In the genomic region with DNA sequence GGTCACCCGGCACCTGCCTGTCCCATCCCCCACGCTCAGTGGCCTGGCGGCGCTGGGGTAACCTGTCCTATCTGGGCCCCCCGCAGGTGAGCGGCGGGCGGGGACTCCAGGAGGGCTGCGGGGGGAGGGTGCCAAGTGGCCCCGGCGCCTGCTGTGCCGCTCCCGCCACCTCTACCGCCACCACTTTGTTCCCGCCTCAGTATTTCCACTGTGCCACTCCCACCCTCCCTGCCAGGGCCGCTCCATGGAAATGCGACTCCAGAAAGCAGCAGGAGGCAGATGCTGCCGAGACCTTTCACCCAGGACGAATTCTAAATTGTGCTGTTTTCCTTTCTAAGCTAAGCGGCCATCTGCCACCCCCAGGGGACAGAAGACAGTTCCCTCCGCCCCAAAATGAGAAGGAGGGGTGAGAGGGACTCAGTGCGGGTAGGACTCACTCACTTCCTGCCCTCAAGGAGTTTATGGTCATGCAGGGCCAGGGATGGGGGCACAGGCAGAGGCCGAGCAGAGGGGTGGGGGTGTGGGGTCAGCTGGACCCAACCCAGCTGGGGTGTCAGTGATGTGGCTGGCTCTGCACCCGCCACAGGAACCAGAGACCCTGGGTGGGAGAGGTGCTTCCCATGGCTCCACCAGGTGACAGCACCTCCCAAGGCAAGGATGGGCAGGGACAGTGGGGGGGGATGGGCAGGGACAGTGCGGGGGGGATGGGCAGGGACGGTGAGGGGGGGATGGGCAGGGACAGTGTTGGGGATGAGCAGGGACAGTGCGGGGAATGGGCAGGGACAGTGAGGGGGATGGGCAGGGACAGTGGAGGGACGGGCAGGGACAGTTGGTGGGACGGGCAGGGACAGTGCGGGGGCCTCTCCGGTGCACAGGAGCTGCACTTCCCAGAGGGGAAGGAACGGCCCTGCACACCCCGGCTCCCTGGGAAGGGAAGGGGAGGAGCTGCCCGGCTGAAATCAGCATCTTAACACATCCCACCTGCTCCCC, we compare ENCODE assay signal across 7 cellular contexts. TPM values are rescaled to one million over a fixed set of nuclear protein-coding genes. Genes with fewer than 3 reads are reported as not detected.
A peak's percentile ranks its signal among the peaks of the same experiment; 100 is the strongest.
DNase-seq lines count a peak whose midpoint lies in the region; ATAC-seq and TF ChIP-seq lines count a peak whose summit lies in the region.

No MANE protein-coding gene starts in this region.

- H3K4me3 ChIP-seq in testis: no peak overlapping the region

- DNase-seq in GM10266 (ENCODE audit: extremely low spot score) (peak; percentile 84), NCI-H2107 treated with DMSO at 0.1 percent for 48 hours (lab: John Stamatoyannopoulos, UW; ENCODE audit: unreplicated experiment) (peak; percentile 86), dermis blood vessel endothelial cell (peak; percentile 52), retina (peak; percentile 67), testis (no peak), pons (ENCODE audit: low spot score) (no peak)

- TF ChIP-seq CTCF in GM10266 (IDR thresholded peaks at IDR 0.05; ENCODE audit: control insufficient read depth, insufficient read depth, low read depth, missing control alignments) (peak; percentile 13), testis (IDR thresholded peaks at IDR 0.05) (no peak)

- no peak for TF ChIP-seq POLR2A in testis (IDR thresholded peaks at IDR 0.05)

- WGBS in testis, 2 donors: 73 to 78% methylated on average over 20 to 33 of the region's 34 CpGs

- H3K9me3 ChIP-seq in testis: no peaks in the 10 kb centered on the region

- no peak overlapping the region for H3K27ac ChIP-seq in testis

- intact Hi-C loops in testis (cut with DNase I; ENCODE audit: low total_unique reads): no loop called here

- peaks cover 4% of the 10 kb centered on the region for H3K4me1 ChIP-seq in testis

- H3K27me3 ChIP-seq in testis: no peaks in the 10 kb centered on the region

- no peak for ATAC-seq in HG03342 (IDR thresholded peaks at IDR 0.05; ENCODE audit: unreplicated experiment)

- H3K36me3 ChIP-seq in testis (ENCODE audit: low read depth, missing control alignments): no peaks in the 10 kb centered on the region

RNA-seq across cellular contexts. Expression of a gene that starts 17.8 kb away (rescaled TPM):
- 157 and 319 TPM in 2 replicates for total RNA-seq in dermis blood vessel endothelial cell
- 10 to 100 TPM; 32.4 to 34.1 TPM for total RNA-seq in testis
- polyA plus RNA-seq in testis (ENCODE audit: insufficient read depth, low read depth, low replicate concordance): 7.2 TPM

RNA-seq across cellular contexts. Expression of a gene that starts 45.2 kb away (rescaled TPM):
- 20.8 and 43.8 TPM in 2 replicates for total RNA-seq in dermis blood vessel endothelial cell
- 100 to 1,000 TPM in 1 of 2 donors, 10 to 100 TPM in 1; 90.4 to 103 TPM for total RNA-seq in testis
- 67.8 TPM for polyA plus RNA-seq in testis (ENCODE audit: insufficient read depth, low read depth, low replicate concordance)

Comparison
In these comparisons a context has a peak if more than half of its experiments do, and no peak if none do; other contexts are left out.
1. DNase-seq: peak in GM10266 (single experiment), NCI-H2107 treated with DMSO at 0.1 percent for 48 hours (single experiment), dermis blood vessel endothelial cell (single experiment) and retina (single experiment); none in testis (single experiment) and pons (single experiment).